ENCODE assay signal across 18 cellular contexts in the genomic region with DNA sequence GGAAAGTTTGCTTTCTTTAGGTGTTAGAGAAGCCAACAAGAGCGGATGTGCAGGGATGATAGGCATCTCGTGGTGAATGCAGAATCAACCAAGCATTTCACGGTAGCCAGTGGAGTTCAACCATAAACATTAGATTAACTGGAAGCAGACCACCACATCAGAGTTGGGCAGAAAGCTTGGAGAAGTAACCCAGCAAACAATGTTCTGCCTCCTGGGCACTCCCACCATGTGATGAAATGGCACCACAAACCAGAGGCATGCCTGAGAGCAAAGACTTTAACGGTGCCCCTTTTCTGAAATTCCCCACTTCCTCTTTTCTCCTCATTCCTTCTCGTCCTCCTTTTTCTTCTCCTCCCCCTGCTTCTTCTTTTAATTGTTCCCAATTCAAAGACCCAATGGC.
A peak's percentile ranks its signal among the peaks of the same experiment; 100 is the strongest.
DNase-seq lines count a peak whose midpoint lies in the region; ATAC-seq, FAIRE-seq and TF ChIP-seq lines count a peak whose summit lies in the region.
"Had no signal": no experiment of that assay in that cellular context is flagged by ENCODE, and none has a peak within 500 bp of the region (broad histone marks: within the 10 kb centered on the region; RNA-seq: fewer than 3 reads in every experiment).

No MANE protein-coding gene starts in this region.

- RAD21 ChIA-PET in GM12878 (lab: Charles Lee; ENCODE audit: unreplicated experiment), result no interaction called here

- WGBS in GM12878 (ENCODE audit: insufficient coverage, insufficient replicate concordance, low lambda C conversion rate, missing lambda C conversion rate), result 17% methylated on average over 5 of the region's 5 CpGs

- H3K9ac ChIP-seq in GM12878 (ENCODE audit: control insufficient read depth, insufficient read depth, low read length), result no peak overlapping the region
- H3K9ac ChIP-seq: GM23248 had no signal

- in situ Hi-C loops in GM12878 (cut with MboI), result no loop called here

- intact Hi-C loops in GM12878 (cut with micrococcal nuclease; ENCODE audit: unreplicated experiment), result no loop called here

- ATAC-seq in GM12878, result no peak
- ATAC-seq: A549, HCT116 had no signal

- H3K4me1 ChIP-seq in GM12878 (ENCODE audit: control insufficient read depth, insufficient read depth, low read length), result no peaks in the 10 kb centered on the region
- H3K4me1 ChIP-seq: A549, SJSA1 had no signal

- H3K9me3 ChIP-seq in GM12878 (replicated peaks; ENCODE audit: control insufficient read depth, insufficient read depth, low read length), result no peaks in the 10 kb centered on the region
- H3K9me3 ChIP-seq: A549, SJSA1 had no signal

- POLR2A ChIA-PET in GM12878 (lab: Charles Lee), result no interaction called here

- no peak for TF ChIP-seq POLR2A in GM12878 (IDR thresholded peaks at IDR 0.05; ENCODE audit: low read depth, low read length)

- CTCF ChIA-PET in GM12878 (lab: Yijun Ruan, JAX), result no interaction called here

- H3K4me2 ChIP-seq in GM12878 (ENCODE audit: control insufficient read depth, insufficient read depth), result no peak overlapping the region
- H3K4me2 ChIP-seq: A549 had no signal

- DNase-seq in GF-D8 (lab: John Stamatoyannopoulos, UW) (peak; percentile 14), Kasumi-1 (lab: John Stamatoyannopoulos, UW) (peak; percentile 66 to 71), NOMO-1 (lab: John Stamatoyannopoulos, UW; ENCODE audit: unreplicated experiment in 2 of 2) (peak; percentile 16 to 45), GM12878 (ENCODE audit: low read depth, low spot score) (no peak), NCI-H2227 treated with DMSO at 0.1 percent for 48 hours (lab: John Stamatoyannopoulos, UW) (no peak), NCI-H146 treated with DMSO at 0.1 percent for 48 hours (lab: John Stamatoyannopoulos, UW; ENCODE audit: unreplicated experiment) (no peak)
- no peak for DNase-seq in stimulated activated naive CD4-positive, alpha-beta T cell (lab: John Stamatoyannopoulos, UW)
- DNase-seq: DMS79; GM23248; NCI-H1092 treated with DMSO at 0.1 percent for 48 hours; NCI-H146; NCI-H2081 treated with DMSO at 0.1 percent for 48 hours; NK-92 treated with Interleukin-12 subunit alpha and Interleukin-12 subunit beta, amount 100 ng/mL, for 24 hours had no signal

- TF ChIP-seq RAD21 in GM12878 (IDR thresholded peaks at IDR 0.05; ENCODE audit: insufficient read depth, low read depth, low read length), result no peak

- H3K27me3 ChIP-seq in GM12878 (replicated peaks in 1 of 2; ENCODE audit: control insufficient read depth in 2 of 2, insufficient read depth in 2 of 2, low read length in 1 of 2), result no peaks in the 10 kb centered on the region; a peak in 1 of 4 replicates
- H3K27me3 ChIP-seq: SJSA1 had no signal

- no peaks in the 10 kb centered on the region for H4K20me1 ChIP-seq in GM12878 (ENCODE audit: control insufficient read depth, insufficient read depth)

- no peaks in the 10 kb centered on the region for H3K79me2 ChIP-seq in GM12878 (ENCODE audit: control insufficient read depth, insufficient read depth, low read length)

- no peak overlapping the region for H3K4me3 ChIP-seq in GM12878
- H3K4me3 ChIP-seq: A549, GM23248, SJSA1 had no signal

- no TSS peak for BruUV-seq in GM12878 (replicated peaks; lab: Mats Ljungman, UMichigan)

- no peak overlapping the region for H2AFZ ChIP-seq in GM12878 (ENCODE audit: control insufficient read depth, low read depth, low read length)
- H2AFZ ChIP-seq: GM23248 had no signal

- SMC1A ChIA-PET in GM12878 (lab: Charles Lee; ENCODE audit: uncharacterized antibody, unreplicated experiment), result no interaction called here

- no peak for TF ChIP-seq CTCF in GM12878 (IDR thresholded peaks at IDR 0.05 in 2 of 3, conservative IDR thresholded peaks at IDR 0.05 in 1 of 3; ENCODE audit: control insufficient read depth in 2 of 3, extremely low read depth in 1 of 3, insufficient read depth in 1 of 3, low read depth in 3 of 3, low read length in 3 of 3)

- no peak for FAIRE-seq in GM12878 (lab: Jason Lieb, UNC)
- FAIRE-seq: A549, GM19239 had no signal

- no peaks in the 10 kb centered on the region for H3K36me3 ChIP-seq in GM12878 (ENCODE audit: control insufficient read depth in 2 of 2, insufficient read depth in 2 of 2, low read length in 1 of 2)
- H3K36me3 ChIP-seq: SJSA1 had no signal

- H3K27ac ChIP-seq in GM12878 (ENCODE audit: control insufficient read depth, insufficient read depth), result no peak overlapping the region
- H3K27ac ChIP-seq: A549, C4-2B, GM23248, SJSA1 had no signal

- TF ChIP-seq EP300 in GM12878 (IDR thresholded peaks at IDR 0.05; ENCODE audit: borderline replicate concordance in 1 of 2, control insufficient read depth in 1 of 2, low read depth in 2 of 2, low read length in 2 of 2), result no peak

TF ChIP-seq in GM12878, 131 proteins besides CTCF, POLR2A, EP300 and RAD21:
- TF ChIP-seq HDAC6 (IDR thresholded peaks at IDR 0.05; ENCODE audit: unreplicated experiment) (no peak), SPI1 (IDR thresholded peaks at IDR 0.05; ENCODE audit: borderline replicate concordance, insufficient read depth, low read depth, low read length) (peak; percentile 64; the same call in 1 of the 2 replicates)

Comparison
In these comparisons a context has a peak if more than half of its experiments do, and no peak if none do; other contexts are left out.
1. DNase-seq: peak in GF-D8 (single experiment), Kasumi-1 (2 of 2) and NOMO-1 (2 of 2); none in GM12878 (single experiment), NCI-H2227 treated with DMSO at 0.1 percent for 48 hours (single experiment), NCI-H146 treated with DMSO at 0.1 percent for 48 hours (single experiment) and stimulated activated naive CD4-positive, alpha-beta T cell (0 of 6).